In genomic region chr9:130243015-130243881, GRCh38 we compare ENCODE assay signal across 8 cellular contexts.
A peak's percentile ranks its signal among the peaks of the same experiment; 100 is the strongest.
DNase-seq lines count a peak whose midpoint lies in the region; ATAC-seq and TF ChIP-seq lines count a peak whose summit lies in the region.

No MANE protein-coding gene starts in this region.

- peak overlapping the region; percentile 67 for H2AFZ ChIP-seq in DND-41 (ENCODE audit: low read depth, low read length)

- H3K79me2 ChIP-seq in DND-41 (ENCODE audit: insufficient read depth, low read length), result no peaks in the 10 kb centered on the region

- no peak overlapping the region for H3K9ac ChIP-seq in DND-41 (ENCODE audit: low read depth, low read length)

- peaks cover 14% of the 10 kb centered on the region for H3K4me1 ChIP-seq in DND-41 (ENCODE audit: insufficient read depth, low read length)

- no peaks in the 10 kb centered on the region for H3K9me3 ChIP-seq in DND-41 (ENCODE audit: insufficient read depth, low read length, severe bottlenecking)

- peak overlapping the region; percentile 50 for H3K4me3 Mint-ChIP-seq in nephron progenitor cell

- H3K4me2 ChIP-seq in DND-41 (ENCODE audit: insufficient read depth, low read length), result peak overlapping the region; percentile 49

- TF ChIP-seq CTCF in DND-41 (IDR thresholded peaks at IDR 0.05; ENCODE audit: borderline replicate concordance, extremely low read depth, low read length, poor library complexity, severe bottlenecking), result peak; percentile 89
- peak; percentile 82 for TF ChIP-seq CTCF in fibroblast of mammary gland (conservative IDR thresholded peaks at IDR 0.05; ENCODE audit: control insufficient read depth, insufficient read depth, low read depth, low read length)
- TF ChIP-seq CTCF in nephron progenitor cell (IDR thresholded peaks at IDR 0.05), result peak; percentile 96

- no peak overlapping the region for H3K27ac ChIP-seq in DND-41 (ENCODE audit: low read length)

- no peaks in the 10 kb centered on the region for H3K9me3 Mint-ChIP-seq in nephron progenitor cell

- H3K36me3 Mint-ChIP-seq in nephron progenitor cell (ENCODE audit: low read depth), result no peaks in the 10 kb centered on the region

- H3K27ac Mint-ChIP-seq in nephron progenitor cell, result no peak overlapping the region

- ATAC-seq in DND-41 (ENCODE audit: insufficient read depth, low read depth) (peak; percentile 84), HG03521 (IDR thresholded peaks at IDR 0.05; ENCODE audit: unreplicated experiment) (peak; percentile 41), GM21360 (IDR thresholded peaks at IDR 0.05; ENCODE audit: unreplicated experiment) (no peak)

- H4K20me1 ChIP-seq in DND-41 (ENCODE audit: insufficient read depth, low read length), result no peaks in the 10 kb centered on the region

- H3K27me3 ChIP-seq in DND-41 (ENCODE audit: insufficient read depth, low read length, poor library complexity), result no peaks in the 10 kb centered on the region

- peaks cover 28% of the 10 kb centered on the region for H3K4me1 Mint-ChIP-seq in nephron progenitor cell

- no peaks in the 10 kb centered on the region for H3K36me3 ChIP-seq in DND-41 (ENCODE audit: insufficient read depth, low read length)

- H3K4me3 ChIP-seq in DND-41 (ENCODE audit: low read depth in 1 of 2, low read length in 2 of 2) (peak overlapping the region in 1 of 2 experiments; percentile 34; a peak in 1 of 4 replicates), fibroblast of mammary gland (ENCODE audit: control insufficient read depth, low read depth, low read length) (no peak overlapping the region)

- H3K27me3 Mint-ChIP-seq in nephron progenitor cell (ENCODE audit: low read depth, poor library complexity), result peaks cover 27% of the 10 kb centered on the region

- peak; percentile 81 for DNase-seq in DND-41
- DNase-seq in OCI-M1 (lab: John Stamatoyannopoulos, UW), result peak; percentile 88
- peak; percentile 75 for DNase-seq in activated T-cell treated with anti-CD3 and anti-CD28 coated beads for 48 hours (ENCODE audit: low read depth)
- peak; percentile 41 for DNase-seq in fibroblast of mammary gland (ENCODE audit: low read depth)
- DNase-seq in nephron progenitor cell, result peak; percentile 91
- DNase-seq in stimulated activated naive CD4-positive, alpha-beta T cell (lab: John Stamatoyannopoulos, UW), result peak; percentile 37 to 83 (median 67)

Comparison
In these comparisons a context has a peak if more than half of its experiments do, and no peak if none do; other contexts are left out.
1. DNase-seq: peak in every context shown above with its lines; median percentile 91 in nephron progenitor cell; 88 in OCI-M1; 81 in DND-41; 75 in activated T-cell treated with anti-CD3 and anti-CD28 coated beads for 48 hours; 67 in stimulated activated naive CD4-positive, alpha-beta T cell; 41 in fibroblast of mammary gland.